Comparison of ENCODE assay signal across 34 cellular contexts in the genomic region with DNA sequence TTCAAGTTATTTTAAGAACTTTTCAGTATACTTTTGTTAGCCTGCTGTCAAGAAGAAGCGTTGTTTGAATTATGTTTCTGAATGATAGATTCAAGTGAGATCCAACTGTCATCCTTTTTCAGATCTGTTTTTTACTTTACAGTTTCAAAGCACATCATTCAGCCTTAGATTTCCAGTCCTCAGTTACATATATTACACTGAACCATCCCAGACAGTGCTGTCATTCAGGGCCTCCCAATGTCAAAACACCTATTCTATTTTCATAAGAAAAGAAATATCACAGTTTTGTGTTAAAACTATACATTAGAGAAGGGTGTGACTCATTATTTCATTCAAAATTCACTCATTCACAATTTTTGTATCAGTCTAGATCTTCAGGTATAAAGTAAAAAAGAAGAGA.
"Had no signal": no experiment of that assay in that cellular context is flagged by ENCODE, and none has a peak within 500 bp of the region (broad histone marks: within the 10 kb centered on the region; RNA-seq: fewer than 3 reads in every experiment).

No MANE protein-coding gene starts in this region.

- ATAC-seq: activated naive CD4-positive, alpha-beta T cell treated with anti-CD3 and anti-CD28 coated beads, Interleukin-2, amount 50 U/mL, for 72 hours; activated naive CD8-positive, alpha-beta T cell treated with anti-CD3 and anti-CD28 coated beads, Interleukin-2, amount 50 U/mL, for 24 hours; activated T-cell treated with anti-CD3 and anti-CD28 coated beads, Interleukin-2, amount 50 U/mL, for 4 hours; activated T-cell treated with anti-CD3 and anti-CD28 coated beads, Interleukin-2, amount 50 U/mL, for 72 hours; activated T-helper 17 cell treated with anti-CD3 and anti-CD28 coated beads, Interleukin-2, amount 50 U/mL, for 72 hours; body of pancreas had no signal

- FAIRE-seq: astrocyte, bronchial epithelial cell had no signal

- H3K27ac ChIP-seq: adrenal gland, ascending aorta, body of pancreas, brain microvascular endothelial cell, breast epithelium, cardiac muscle cell had no signal

- H3K4me3 ChIP-seq: adrenal gland, ascending aorta, body of pancreas, breast epithelium, cardiac muscle cell had no signal

- DNase-seq: activated effector memory CD4-positive, alpha-beta T cell treated with anti-CD3 and anti-CD28 coated beads, Interleukin-2, amount 50 U/mL, for 16 hours; activated effector memory CD4-positive, alpha-beta T cell treated with Interleukin-2 at 50 U/mL for 16 hours; activated gamma-delta T cell; activated gamma-delta T cell treated with Interleukin-2 at 50 U/mL for 16 hours; activated naive CD4-positive, alpha-beta T cell; activated naive CD4-positive, alpha-beta T cell treated with anti-CD3 and anti-CD28 coated beads for 36 hours; activated naive CD4-positive, alpha-beta T cell treated with anti-CD3 and anti-CD28 coated beads, Interleukin-2, amount 10 ng/mL, durations not matched to agents 7 days and 5 days; activated naive CD4-positive, alpha-beta T cell treated with anti-CD3 and anti-CD28 coated beads, Interleukin-2, amount 50 U/mL, for 16 hours; activated naive CD4-positive, alpha-beta T cell treated with Interleukin-2 at 50 U/mL for 16 hours; activated naive CD8-positive, alpha-beta T cell treated with anti-CD3 and anti-CD28 coated beads for 36 hours; activated naive CD8-positive, alpha-beta T cell treated with anti-CD3 and anti-CD28 coated beads, Interleukin-2, amount 10 ng/mL, durations not matched to agents 7 days and 5 days; activated naive CD8-positive, alpha-beta T cell treated with anti-CD3 and anti-CD28 coated beads, Interleukin-2, amount 50 U/mL, for 24 hours; activated T-cell treated with anti-CD3 and anti-CD28 coated beads, Interleukin-2, amount 50 U/mL, for 1 hour; activated T-cell treated with anti-CD3 and anti-CD28 coated beads, Interleukin-2, amount 50 U/mL, for 24 hours; activated T-cell treated with anti-CD3 and anti-CD28 coated beads, Interleukin-2, amount 50 U/mL, for 4 hours; activated T-cell treated with anti-CD3 and anti-CD28 coated beads, Interleukin-2, amount 50 U/mL, for 48 hours; activated T-cell treated with anti-CD3 and anti-CD28 coated beads, Interleukin-2, amount 50 U/mL, for 72 hours; adrenal gland; amniotic stem cell; amygdala; anterior cingulate cortex; aorta; body of pancreas; brain microvascular endothelial cell; caudate nucleus; central memory CD4-positive, alpha-beta T cell; cerebellar nuclear complex had no signal

- H3K27me3 ChIP-seq: adrenal gland, ascending aorta, brain microvascular endothelial cell, breast epithelium, cardiac muscle cell had no signal

- H3K9me3 ChIP-seq: adrenal gland, ascending aorta, body of pancreas, breast epithelium had no signal

- H3K36me3 ChIP-seq: adrenal gland, ascending aorta, brain microvascular endothelial cell, breast epithelium, cardiac muscle cell had no signal

- H3K4me1 ChIP-seq: adrenal gland, ascending aorta, body of pancreas, breast epithelium had no signal
